8 cellular contexts compared by ENCODE assay signal in the genomic region with DNA sequence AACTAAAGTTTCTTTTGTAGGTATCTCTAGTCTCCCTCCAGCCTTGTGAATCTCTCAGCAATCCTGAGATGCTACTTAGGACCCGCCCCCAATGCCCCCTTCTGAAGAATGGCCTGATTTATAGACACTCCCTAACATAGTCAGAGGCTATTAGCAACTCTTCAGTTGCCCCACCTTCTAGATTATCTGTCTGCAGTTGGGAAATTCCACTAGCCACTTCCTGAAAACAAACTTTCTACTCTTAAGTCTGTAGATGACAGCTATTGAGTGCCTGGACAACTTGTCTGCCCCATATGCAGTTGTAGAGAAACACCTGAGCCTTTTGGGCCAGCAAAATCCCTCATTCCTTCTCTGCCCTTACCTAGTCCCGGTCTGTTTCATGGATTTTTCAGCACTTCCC.
DNase-seq lines count a peak whose midpoint lies in the region; ATAC-seq and TF ChIP-seq lines count a peak whose summit lies in the region.

No MANE protein-coding gene starts in this region.

- no peak for TF ChIP-seq CTCF in GM12865 (IDR thresholded peaks at IDR 0.05; ENCODE audit: insufficient read depth, low read depth, low read length, missing control alignments)
- no peak for TF ChIP-seq CTCF in epithelial cell of esophagus (IDR thresholded peaks at IDR 0.05; ENCODE audit: insufficient read depth, low read depth, low read length, missing control alignments)

- peak; percentile 97 for ATAC-seq in GM21717 (IDR thresholded peaks at IDR 0.05; ENCODE audit: unreplicated experiment)

- H3K4me3 ChIP-seq in GM12865 (ENCODE audit: low read depth, low read length) = no peak overlapping the region
- H3K4me3 ChIP-seq in epithelial cell of esophagus (ENCODE audit: low read length) = no peak overlapping the region

- peak; percentile 86 for DNase-seq in GM12865 (ENCODE audit: low read depth)
- peak; percentile 40 for DNase-seq in LoVo (ENCODE audit: low spot score)
- DNase-seq in epithelial cell of esophagus (ENCODE audit: low read depth) = peak; percentile 91
- DNase-seq in superior temporal gyrus (ENCODE audit: extremely low spot score) = no peak
- DNase-seq in DMS79 (lab: John Stamatoyannopoulos, UW) = no peak
- DNase-seq in hypothalamus (lab: John Stamatoyannopoulos, UW) = no peak
- DNase-seq in DMS 273 treated with DMSO at 0.1 percent for 48 hours (lab: John Stamatoyannopoulos, UW) = no peak

Comparison
In these comparisons a context has a peak if more than half of its experiments do, and no peak if none do; other contexts are left out.
1. DNase-seq: peak in GM12865 (single experiment), LoVo (single experiment) and epithelial cell of esophagus (single experiment); none in superior temporal gyrus (single experiment), DMS79 (single experiment), hypothalamus (0 of 51) and DMS 273 treated with DMSO at 0.1 percent for 48 hours (single experiment).